9 cellular contexts compared by ENCODE assay signal in the genomic region with DNA sequence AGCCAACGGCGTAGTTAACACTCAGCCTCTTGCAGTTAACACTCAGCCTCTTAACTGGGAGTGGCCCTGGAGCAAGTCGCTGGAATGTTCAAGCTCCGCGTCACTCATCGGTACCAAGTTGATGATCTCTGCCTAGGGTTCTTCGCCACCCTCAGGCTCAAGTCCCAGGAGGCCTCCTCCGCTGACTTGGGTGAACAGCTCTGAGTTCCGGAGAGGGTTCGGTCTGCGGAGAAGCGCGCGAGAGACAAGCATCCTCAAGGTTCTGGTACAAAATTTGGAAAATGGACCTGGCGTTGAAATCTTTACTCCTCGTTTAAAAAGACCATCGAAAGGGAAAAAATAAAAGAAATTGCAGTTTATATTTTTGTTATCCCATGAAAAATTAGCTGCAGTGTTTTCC. TPM values are rescaled to one million over a fixed set of nuclear protein-coding genes. Genes with fewer than 3 reads are reported as not detected.
DNase-seq lines count a peak whose midpoint lies in the region; ATAC-seq and TF ChIP-seq lines count a peak whose summit lies in the region.
"Had no signal": no experiment of that assay in that cellular context is flagged by ENCODE, and none has a peak within 500 bp of the region (broad histone marks: within the 10 kb centered on the region; RNA-seq: fewer than 3 reads in every experiment).

No MANE protein-coding gene starts in this region.

- CTCF ChIA-PET in activated naive CD4-positive, alpha-beta T cell treated with anti-CD3 and anti-CD28 coated beads, Interleukin-2, amount 10 ng/mL, durations not matched to agents 7 days and 5 days (lab: Charles Lee): interaction anchor here (1.0 kb wide), 1 partner anchor 75 kb away, joined by 4 read pairs; no protein-coding TSS in a partner anchor

- H3K36me3 ChIP-seq in right lobe of liver: no peaks in the 10 kb centered on the region
- no peaks in the 10 kb centered on the region for H3K36me3 ChIP-seq in upper lobe of right lung
- H3K36me3 ChIP-seq: SJSA1 had no signal

- H3K4me1 ChIP-seq in right lobe of liver (peaks cover 0 to 18% (median 0%) of the 10 kb centered on the region in 4 donors), upper lobe of right lung (peaks cover 20% of the 10 kb centered on the region)

- ATAC-seq in right lobe of liver (no peak), upper lobe of right lung (peak; percentile 40), GM18873 (IDR thresholded peaks at IDR 0.05; ENCODE audit: low FRiP score, unreplicated experiment) (no peak)

- no peak for DNase-seq in activated naive CD4-positive, alpha-beta T cell treated with anti-CD3 and anti-CD28 coated beads, Interleukin-2, amount 10 ng/mL, durations not matched to agents 7 days and 5 days
- DNase-seq in activated naive CD4-positive, alpha-beta T cell treated with anti-CD3 and anti-CD28 coated beads, Interleukin-2, amount 50 U/mL, for 16 hours: no peak
- DNase-seq in choroid plexus epithelial cell (ENCODE audit: low read depth) (peak; percentile 16), right lobe of liver (no peak), upper lobe of right lung (no peak), OCI-M1 (lab: John Stamatoyannopoulos, UW) (no peak), NOMO-1 treated with dmso at 0.1 percent for 144 hours (lab: John Stamatoyannopoulos, UW; ENCODE audit: unreplicated experiment) (no peak)

- peak overlapping the region; percentile 67 for H3K4me3 Mint-ChIP-seq in activated naive CD4-positive, alpha-beta T cell treated with anti-CD3 and anti-CD28 coated beads, Interleukin-2, amount 10 ng/mL, durations not matched to agents 7 days and 5 days

- H3K9me3 ChIP-seq in right lobe of liver (no peaks in the 10 kb centered on the region), upper lobe of right lung (no peaks in the 10 kb centered on the region)
- H3K9me3 ChIP-seq: SJSA1 had no signal

- no peaks in the 10 kb centered on the region for H3K9me3 Mint-ChIP-seq in activated naive CD4-positive, alpha-beta T cell treated with anti-CD3 and anti-CD28 coated beads, Interleukin-2, amount 10 ng/mL, durations not matched to agents 7 days and 5 days

- intact Hi-C loops in right lobe of liver (cut with DNase I): no loop called here
- intact Hi-C loops in upper lobe of right lung (cut with DNase I): no loop called here

- no peak for TF ChIP-seq CTCF in choroid plexus epithelial cell (conservative IDR thresholded peaks at IDR 0.05; ENCODE audit: low read depth, low read length)
- TF ChIP-seq CTCF in right lobe of liver (IDR thresholded peaks at IDR 0.05): no peak
- no peak for TF ChIP-seq CTCF in upper lobe of right lung (IDR thresholded peaks at IDR 0.05)

- no peaks in the 10 kb centered on the region for H3K27me3 ChIP-seq in right lobe of liver
- peaks cover 68% of the 10 kb centered on the region for H3K27me3 ChIP-seq in upper lobe of right lung

- H3K27me3 Mint-ChIP-seq in activated naive CD4-positive, alpha-beta T cell treated with anti-CD3 and anti-CD28 coated beads, Interleukin-2, amount 10 ng/mL, durations not matched to agents 7 days and 5 days: peaks cover 84% of the 10 kb centered on the region

- H3K4me3 ChIP-seq in choroid plexus epithelial cell (ENCODE audit: low read depth, low read length) (peak overlapping the region; percentile 67), right lobe of liver (peak overlapping the region in 1 of 3 donors; percentile 61), upper lobe of right lung (peak overlapping the region; percentile 61)

- TF ChIP-seq POLR2A in right lobe of liver (IDR thresholded peaks at IDR 0.05): no peak

- H3K27ac ChIP-seq in right lobe of liver: peak overlapping the region in 2 of 3 donors; percentile 24 to 48
- H3K27ac ChIP-seq in upper lobe of right lung: no peak overlapping the region
- H3K27ac ChIP-seq: SJSA1 had no signal

- no peak overlapping the region for H3K27ac Mint-ChIP-seq in activated naive CD4-positive, alpha-beta T cell treated with anti-CD3 and anti-CD28 coated beads, Interleukin-2, amount 10 ng/mL, durations not matched to agents 7 days and 5 days

- peaks cover 16% of the 10 kb centered on the region for H3K4me1 Mint-ChIP-seq in activated naive CD4-positive, alpha-beta T cell treated with anti-CD3 and anti-CD28 coated beads, Interleukin-2, amount 10 ng/mL, durations not matched to agents 7 days and 5 days

- WGBS in right lobe of liver (ENCODE audit: insufficient coverage, low coverage, low lambda C conversion rate, missing lambda C conversion rate): 49% methylated on average over 17 of the region's 17 CpGs

- no peaks in the 10 kb centered on the region for H3K36me3 Mint-ChIP-seq in activated naive CD4-positive, alpha-beta T cell treated with anti-CD3 and anti-CD28 coated beads, Interleukin-2, amount 10 ng/mL, durations not matched to agents 7 days and 5 days

RNA-seq across cellular contexts. Expression of a gene that starts 0.9 kb away (rescaled TPM):
- total RNA-seq in right lobe of liver (10 to 100 TPM; 64.6 to 94.2 (median 82.1) TPM), upper lobe of right lung (21.4 TPM)

RNA-seq across cellular contexts. Expression of a gene that starts 49.4 kb away (rescaled TPM):
- total RNA-seq in right lobe of liver (10 to 100 TPM in 1 of 6 experiments, 1 to 10 TPM in 5; 4.7 to 13.7 (median 7.0) TPM), upper lobe of right lung (10.2 TPM)
